ENCODE assay signal across 1 cellular context in genomic region chr5:177474094-177474493, GRCh38.
A peak's percentile ranks its signal among the peaks of the same experiment; 100 is the strongest.
TF ChIP-seq lines count a peak whose summit lies in the region.

No MANE protein-coding gene starts in this region.

TF ChIP-seq in K562, 482 proteins besides CTCF, POLR2A, EP300 and RAD21 (continues in another document):
- no peak for TF ChIP-seq NR1H2 (CRISPR knock-in tag; IDR thresholded peaks at IDR 0.05)
- no peak for TF ChIP-seq IRF1 (CRISPR knock-in tag; IDR thresholded peaks at IDR 0.05; ENCODE audit: borderline replicate concordance)
- TF ChIP-seq, protein P1, sequence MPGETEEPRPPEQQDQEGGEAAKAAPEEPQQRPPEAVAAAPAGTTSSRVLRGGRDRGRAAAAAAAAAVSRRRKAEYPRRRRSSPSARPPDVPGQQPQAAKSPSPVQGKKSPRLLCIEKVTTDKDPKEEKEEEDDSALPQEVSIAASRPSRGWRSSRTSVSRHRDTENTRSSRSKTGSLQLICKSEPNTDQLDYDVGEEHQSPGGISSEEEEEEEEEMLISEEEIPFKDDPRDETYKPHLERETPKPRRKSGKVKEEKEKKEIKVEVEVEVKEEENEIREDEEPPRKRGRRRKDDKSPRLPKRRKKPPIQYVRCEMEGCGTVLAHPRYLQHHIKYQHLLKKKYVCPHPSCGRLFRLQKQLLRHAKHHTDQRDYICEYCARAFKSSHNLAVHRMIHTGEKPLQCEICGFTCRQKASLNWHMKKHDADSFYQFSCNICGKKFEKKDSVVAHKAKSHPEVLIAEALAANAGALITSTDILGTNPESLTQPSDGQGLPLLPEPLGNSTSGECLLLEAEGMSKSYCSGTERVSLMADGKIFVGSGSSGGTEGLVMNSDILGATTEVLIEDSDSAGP (CRISPR knock-in tag; IDR thresholded peaks at IDR 0.05), result no peak
- TF ChIP-seq DIDO1 (tag; IDR thresholded peaks at IDR 0.05; ENCODE audit: low read depth), result no peak
- TF ChIP-seq POLR2AphosphoS5 (IDR thresholded peaks at IDR 0.05; ENCODE audit: control insufficient read depth, insufficient read depth, low read depth, low read length), result no peak
- 0 out of 2 replicates have a peak, but pooled peaks have one; percentile 27 for TF ChIP-seq L3MBTL2 (IDR thresholded peaks at IDR 0.05)
- no peak for TF ChIP-seq SAP30 (IDR thresholded peaks at IDR 0.05; ENCODE audit: borderline replicate concordance, insufficient read depth, low read depth, low read length, poor library complexity, severe bottlenecking)
- TF ChIP-seq, protein P2, sequence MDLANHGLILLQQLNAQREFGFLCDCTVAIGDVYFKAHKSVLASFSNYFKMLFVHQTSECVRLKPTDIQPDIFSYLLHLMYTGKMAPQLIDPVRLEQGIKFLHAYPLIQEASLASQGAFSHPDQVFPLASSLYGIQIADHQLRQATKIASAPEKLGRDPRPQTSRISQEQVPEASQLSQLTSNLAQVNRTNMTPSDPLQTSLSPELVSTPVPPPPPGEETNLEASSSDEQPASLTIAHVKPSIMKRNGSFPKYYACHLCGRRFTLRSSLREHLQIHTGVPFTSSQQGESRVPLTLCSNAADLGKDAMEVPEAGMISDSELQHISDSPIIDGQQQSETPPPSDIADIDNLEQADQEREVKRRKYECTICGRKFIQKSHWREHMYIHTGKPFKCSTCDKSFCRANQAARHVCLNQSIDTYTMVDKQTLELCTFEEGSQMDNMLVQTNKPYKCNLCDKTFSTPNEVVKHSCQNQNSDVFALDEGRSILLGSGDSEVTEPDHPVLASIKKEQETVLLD (IDR thresholded peaks at IDR 0.05), result 0 out of 2 replicates have a peak, but pooled peaks have one; percentile 34
- TF ChIP-seq ZNF24 (IDR thresholded peaks at IDR 0.05), result no peak
- TF ChIP-seq PATZ1 (CRISPR knock-in tag; IDR thresholded peaks at IDR 0.05; ENCODE audit: borderline replicate concordance), result no peak
- no peak for TF ChIP-seq MAZ (CRISPR knock-in tag; conservative IDR thresholded peaks at IDR 0.05 in 1 of 2, IDR thresholded peaks at IDR 0.05 in 1 of 2)
- TF ChIP-seq ZNF584 (CRISPR knock-in tag; IDR thresholded peaks at IDR 0.05; ENCODE audit: low read depth), result no peak
- TF ChIP-seq, protein P3, sequence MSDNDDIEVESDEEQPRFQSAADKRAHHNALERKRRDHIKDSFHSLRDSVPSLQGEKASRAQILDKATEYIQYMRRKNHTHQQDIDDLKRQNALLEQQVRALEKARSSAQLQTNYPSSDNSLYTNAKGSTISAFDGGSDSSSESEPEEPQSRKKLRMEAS (CRISPR knock-in tag; IDR thresholded peaks at IDR 0.05), result peak; percentile 56
- peak; percentile 28 for TF ChIP-seq RBBP5 (IDR thresholded peaks at IDR 0.05; ENCODE audit: borderline replicate concordance, insufficient read depth, low read length, poor library complexity, severe bottlenecking)
- TF ChIP-seq ZFP1 (CRISPR knock-in tag; IDR thresholded peaks at IDR 0.05), result no peak
- no peak for TF ChIP-seq ZBTB8A (IDR thresholded peaks at IDR 0.05; ENCODE audit: partially characterized antibody)
- TF ChIP-seq JUN (IDR thresholded peaks at IDR 0.05; ENCODE audit: borderline replicate concordance, low read depth, low read length), result no peak
- no peak for TF ChIP-seq JUN (CRISPR knock-in tag; IDR thresholded peaks at IDR 0.05; ENCODE audit: borderline replicate concordance)
- no peak for TF ChIP-seq SMARCC2 (IDR thresholded peaks at IDR 0.05; ENCODE audit: low read depth)
- TF ChIP-seq, protein P4, sequence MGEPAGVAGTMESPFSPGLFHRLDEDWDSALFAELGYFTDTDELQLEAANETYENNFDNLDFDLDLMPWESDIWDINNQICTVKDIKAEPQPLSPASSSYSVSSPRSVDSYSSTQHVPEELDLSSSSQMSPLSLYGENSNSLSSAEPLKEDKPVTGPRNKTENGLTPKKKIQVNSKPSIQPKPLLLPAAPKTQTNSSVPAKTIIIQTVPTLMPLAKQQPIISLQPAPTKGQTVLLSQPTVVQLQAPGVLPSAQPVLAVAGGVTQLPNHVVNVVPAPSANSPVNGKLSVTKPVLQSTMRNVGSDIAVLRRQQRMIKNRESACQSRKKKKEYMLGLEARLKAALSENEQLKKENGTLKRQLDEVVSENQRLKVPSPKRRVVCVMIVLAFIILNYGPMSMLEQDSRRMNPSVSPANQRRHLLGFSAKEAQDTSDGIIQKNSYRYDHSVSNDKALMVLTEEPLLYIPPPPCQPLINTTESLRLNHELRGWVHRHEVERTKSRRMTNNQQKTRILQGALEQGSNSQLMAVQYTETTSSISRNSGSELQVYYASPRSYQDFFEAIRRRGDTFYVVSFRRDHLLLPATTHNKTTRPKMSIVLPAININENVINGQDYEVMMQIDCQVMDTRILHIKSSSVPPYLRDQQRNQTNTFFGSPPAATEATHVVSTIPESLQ (CRISPR knock-in tag; IDR thresholded peaks at IDR 0.05), result no peak
- no peak for TF ChIP-seq ZNF79 (CRISPR knock-in tag; IDR thresholded peaks at IDR 0.05; ENCODE audit: low read depth)
- TF ChIP-seq ZKSCAN8 (CRISPR knock-in tag; IDR thresholded peaks at IDR 0.05), result no peak
- no peak for TF ChIP-seq MCM5 (IDR thresholded peaks at IDR 0.05; ENCODE audit: low read depth)
- TF ChIP-seq ZNF75A (CRISPR knock-in tag; IDR thresholded peaks at IDR 0.05), result no peak
- no peak for TF ChIP-seq ZEB2 (IDR thresholded peaks at IDR 0.05)
- TF ChIP-seq, protein P5, sequence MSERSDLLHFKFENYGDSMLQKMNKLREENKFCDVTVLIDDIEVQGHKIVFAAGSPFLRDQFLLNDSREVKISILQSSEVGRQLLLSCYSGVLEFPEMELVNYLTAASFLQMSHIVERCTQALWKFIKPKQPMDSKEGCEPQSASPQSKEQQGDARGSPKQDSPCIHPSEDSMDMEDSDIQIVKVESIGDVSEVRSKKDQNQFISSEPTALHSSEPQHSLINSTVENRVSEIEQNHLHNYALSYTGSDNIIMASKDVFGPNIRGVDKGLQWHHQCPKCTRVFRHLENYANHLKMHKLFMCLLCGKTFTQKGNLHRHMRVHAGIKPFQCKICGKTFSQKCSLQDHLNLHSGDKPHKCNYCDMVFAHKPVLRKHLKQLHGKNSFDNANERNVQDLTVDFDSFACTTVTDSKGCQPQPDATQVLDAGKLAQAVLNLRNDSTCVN (CRISPR knock-in tag; IDR thresholded peaks at IDR 0.05), result 0 out of 2 replicates have a peak, but pooled peaks have one; percentile 57
- no peak for TF ChIP-seq ZNF586 (CRISPR knock-in tag; conservative IDR thresholded peaks at IDR 0.05)
- TF ChIP-seq, protein P6, sequence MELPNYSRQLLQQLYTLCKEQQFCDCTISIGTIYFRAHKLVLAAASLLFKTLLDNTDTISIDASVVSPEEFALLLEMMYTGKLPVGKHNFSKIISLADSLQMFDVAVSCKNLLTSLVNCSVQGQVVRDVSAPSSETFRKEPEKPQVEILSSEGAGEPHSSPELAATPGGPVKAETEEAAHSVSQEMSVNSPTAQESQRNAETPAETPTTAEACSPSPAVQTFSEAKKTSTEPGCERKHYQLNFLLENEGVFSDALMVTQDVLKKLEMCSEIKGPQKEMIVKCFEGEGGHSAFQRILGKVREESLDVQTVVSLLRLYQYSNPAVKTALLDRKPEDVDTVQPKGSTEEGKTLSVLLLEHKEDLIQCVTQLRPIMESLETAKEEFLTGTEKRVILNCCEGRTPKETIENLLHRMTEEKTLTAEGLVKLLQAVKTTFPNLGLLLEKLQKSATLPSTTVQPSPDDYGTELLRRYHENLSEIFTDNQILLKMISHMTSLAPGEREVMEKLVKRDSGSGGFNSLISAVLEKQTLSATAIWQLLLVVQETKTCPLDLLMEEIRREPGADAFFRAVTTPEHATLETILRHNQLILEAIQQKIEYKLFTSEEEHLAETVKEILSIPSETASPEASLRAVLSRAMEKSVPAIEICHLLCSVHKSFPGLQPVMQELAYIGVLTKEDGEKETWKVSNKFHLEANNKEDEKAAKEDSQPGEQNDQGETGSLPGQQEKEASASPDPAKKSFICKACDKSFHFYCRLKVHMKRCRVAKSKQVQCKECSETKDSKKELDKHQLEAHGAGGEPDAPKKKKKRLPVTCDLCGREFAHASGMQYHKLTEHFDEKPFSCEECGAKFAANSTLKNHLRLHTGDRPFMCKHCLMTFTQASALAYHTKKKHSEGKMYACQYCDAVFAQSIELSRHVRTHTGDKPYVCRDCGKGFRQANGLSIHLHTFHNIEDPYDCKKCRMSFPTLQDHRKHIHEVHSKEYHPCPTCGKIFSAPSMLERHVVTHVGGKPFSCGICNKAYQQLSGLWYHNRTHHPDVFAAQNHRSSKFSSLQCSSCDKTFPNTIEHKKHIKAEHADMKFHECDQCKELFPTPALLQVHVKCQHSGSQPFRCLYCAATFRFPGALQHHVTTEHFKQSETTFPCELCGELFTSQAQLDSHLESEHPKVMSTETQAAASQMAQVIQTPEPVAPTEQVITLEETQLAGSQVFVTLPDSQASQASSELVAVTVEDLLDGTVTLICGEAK (IDR thresholded peaks at IDR 0.05), result 0 out of 2 replicates have a peak, but pooled peaks have one; percentile 12
- TF ChIP-seq, protein P6 (CRISPR knock-in tag; IDR thresholded peaks at IDR 0.05), result no peak
- no peak for TF ChIP-seq RFX1 (IDR thresholded peaks at IDR 0.05)
- TF ChIP-seq NFE2L1 (tag; IDR thresholded peaks at IDR 0.05; ENCODE audit: borderline replicate concordance, low read depth), result no peak
- TF ChIP-seq, protein P7, sequence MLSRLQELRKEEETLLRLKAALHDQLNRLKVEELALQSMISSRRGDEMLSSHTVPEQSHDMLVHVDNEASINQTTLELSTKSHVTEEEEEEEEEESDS (CRISPR knock-in tag; IDR thresholded peaks at IDR 0.05), result no peak
- TF ChIP-seq HDAC1 (IDR thresholded peaks at IDR 0.05), result peak in 1 of 2 experiments; percentile 49; a peak in 1 of 4 replicates
- TF ChIP-seq BCLAF1 (IDR thresholded peaks at IDR 0.05; ENCODE audit: borderline replicate concordance in 1 of 2, control insufficient read depth in 1 of 2, low read depth in 2 of 2, low read length in 1 of 2), result 0 out of 4 replicates have a peak, but pooled peaks of 1 of the 2 experiments have one; percentile 21
- TF ChIP-seq MXI1 (IDR thresholded peaks at IDR 0.05; ENCODE audit: low read depth, low read length), result no peak
- no peak for TF ChIP-seq HNRNPK (IDR thresholded peaks at IDR 0.05; ENCODE audit: low read depth, low read length, poor library complexity, severe bottlenecking)
- TF ChIP-seq DDX20 (tag; IDR thresholded peaks at IDR 0.05; ENCODE audit: low read depth), result no peak
- no peak for TF ChIP-seq SMARCA5 (IDR thresholded peaks at IDR 0.05)
- TF ChIP-seq STAT5A (IDR thresholded peaks at IDR 0.05; ENCODE audit: borderline replicate concordance, low read length), result no peak
- TF ChIP-seq ARHGAP35 (IDR thresholded peaks at IDR 0.05; ENCODE audit: partially characterized antibody), result no peak
